In the genomic region with DNA sequence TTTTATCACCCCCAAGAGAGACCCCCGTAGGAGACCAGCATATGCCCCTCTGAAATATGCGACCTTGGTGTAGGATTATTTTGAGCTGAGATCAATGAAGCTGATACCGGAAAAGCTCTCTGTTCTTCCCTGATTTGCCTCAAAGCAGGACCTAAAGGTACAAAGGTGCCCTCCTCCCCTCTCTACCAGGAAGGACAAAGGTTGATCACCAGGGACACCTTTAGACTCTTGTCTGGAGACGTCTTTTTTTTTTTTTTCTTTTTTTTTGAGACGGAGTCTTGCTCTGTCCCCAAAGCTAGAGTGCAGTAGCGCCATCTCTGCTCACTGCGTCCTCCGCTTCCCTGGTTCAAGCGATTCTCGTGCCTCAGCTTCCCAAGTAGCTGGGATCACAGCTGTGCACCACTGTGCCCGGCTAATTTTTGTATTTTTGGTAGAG, we compare ENCODE assay signal across 8 cellular contexts. TPM values are rescaled to one million over a fixed set of nuclear protein-coding genes. Genes with fewer than 3 reads are reported as not detected.
DNase-seq lines count a peak whose midpoint lies in the region; ATAC-seq and TF ChIP-seq lines count a peak whose summit lies in the region.

No MANE protein-coding gene starts in this region.

- 63% methylated on average over 11 of the region's 11 CpGs for WGBS in testis, 2 donors

- no peaks in the 10 kb centered on the region for H3K27me3 Mint-ChIP-seq in activated T-cell treated with anti-CD3 and anti-CD28 coated beads, Interleukin-2, amount 50 U/mL, for 24 hours

- no peak for ATAC-seq in lower lobe of right lung

- H3K36me3 Mint-ChIP-seq in activated T-cell treated with anti-CD3 and anti-CD28 coated beads, Interleukin-2, amount 50 U/mL, for 24 hours (ENCODE audit: low read depth) = no peaks in the 10 kb centered on the region

- TF ChIP-seq CTCF in lower lobe of right lung (IDR thresholded peaks at IDR 0.05) (no peak), testis (IDR thresholded peaks at IDR 0.05) (no peak)

- intact Hi-C loops in lower lobe of right lung (cut with DNase I) (no loop called here), testis (cut with DNase I; ENCODE audit: low total_unique reads) (no loop called here)

- H3K9me3 ChIP-seq in adipocyte (ENCODE audit: control insufficient read depth, low read length) (no peaks in the 10 kb centered on the region), lower lobe of right lung (no peaks in the 10 kb centered on the region), testis (no peaks in the 10 kb centered on the region)

- peak overlapping the region; percentile 91 for H3K27ac Mint-ChIP-seq in activated T-cell treated with anti-CD3 and anti-CD28 coated beads, Interleukin-2, amount 50 U/mL, for 24 hours

- no peak for DNase-seq in activated T-cell treated with anti-CD3 and anti-CD28 coated beads, Interleukin-2, amount 50 U/mL, for 24 hours
- no peak for DNase-seq in activated T-cell treated with anti-CD3 and anti-CD28 coated beads, Interleukin-2, amount 50 U/mL, for 1 hour
- no peak for DNase-seq in adipocyte (ENCODE audit: low read depth)
- no peak for DNase-seq in lower lobe of right lung
- no peak for DNase-seq in testis
- DNase-seq in dedifferentiated amniotic fluid mesenchymal stem cell (ENCODE audit: extremely low spot score) = no peak
- DNase-seq in NCI-H69 (lab: John Stamatoyannopoulos, UW) = no peak
- no peak for DNase-seq in AG20443 (ENCODE audit: low spot score)

- no peaks in the 10 kb centered on the region for H3K9me3 Mint-ChIP-seq in activated T-cell treated with anti-CD3 and anti-CD28 coated beads, Interleukin-2, amount 50 U/mL, for 24 hours

- peak overlapping the region; percentile 93 for H3K9ac ChIP-seq in adipocyte (ENCODE audit: low read length)

- H3K27ac ChIP-seq in lower lobe of right lung (peak overlapping the region; percentile 88), testis (peak overlapping the region in 1 of 2 donors; percentile 93)

- H3K4me3 Mint-ChIP-seq in activated T-cell treated with anti-CD3 and anti-CD28 coated beads, Interleukin-2, amount 50 U/mL, for 24 hours = peak overlapping the region; percentile 78

- no peaks in the 10 kb centered on the region for H3K27me3 ChIP-seq in adipocyte (replicated peaks; ENCODE audit: control insufficient read depth, insufficient read depth, low read length)
- H3K27me3 ChIP-seq in lower lobe of right lung (ENCODE audit: low read depth) = no peaks in the 10 kb centered on the region
- H3K27me3 ChIP-seq in testis = no peaks in the 10 kb centered on the region

- peaks cover 28% of the 10 kb centered on the region for H3K4me1 Mint-ChIP-seq in activated T-cell treated with anti-CD3 and anti-CD28 coated beads, Interleukin-2, amount 50 U/mL, for 24 hours (ENCODE audit: low read depth)

- peaks cover 9% of the 10 kb centered on the region for H3K4me1 ChIP-seq in adipocyte (ENCODE audit: control insufficient read depth, insufficient read depth, low read length)
- peaks cover 25% of the 10 kb centered on the region for H3K4me1 ChIP-seq in lower lobe of right lung
- peaks cover 19% of the 10 kb centered on the region for H3K4me1 ChIP-seq in testis

- H3K4me3 ChIP-seq in adipocyte (ENCODE audit: low read length) (peak overlapping the region; percentile 90), lower lobe of right lung (peak overlapping the region; percentile 64), testis (peak overlapping the region; percentile 70 to 82)

- H3K36me3 ChIP-seq in adipocyte (ENCODE audit: control insufficient read depth, insufficient read depth, low read length, severe bottlenecking) = no peaks in the 10 kb centered on the region
- H3K36me3 ChIP-seq in lower lobe of right lung = no peaks in the 10 kb centered on the region
- H3K36me3 ChIP-seq in testis (ENCODE audit: low read depth, missing control alignments) = no peaks in the 10 kb centered on the region

- no peak for TF ChIP-seq POLR2A in testis (IDR thresholded peaks at IDR 0.05)

RNA-seq across cellular contexts. Expression of gene PEX11G, which starts 0.8 kb away (rescaled TPM):
- total RNA-seq in lower lobe of right lung = 3.8 TPM
- 10 to 100 TPM; 12.3 to 20.9 TPM for total RNA-seq in testis
- 26.0 TPM for polyA plus RNA-seq in testis (ENCODE audit: insufficient read depth, low read depth, low replicate concordance)

RNA-seq across cellular contexts. Expression of gene ZNF358, which starts 26.3 kb away (rescaled TPM):
- 54.9 TPM for total RNA-seq in lower lobe of right lung
- total RNA-seq in testis = 10 to 100 TPM; 28.7 to 35.9 TPM
- polyA plus RNA-seq in testis (ENCODE audit: insufficient read depth, low read depth, low replicate concordance) = 21.0 TPM

RNA-seq across cellular contexts. Expression of gene MCOLN1, which starts 32.8 kb away (rescaled TPM):
- total RNA-seq in lower lobe of right lung (79.0 TPM), testis (10 to 100 TPM; 17.7 to 26.9 TPM)
- polyA plus RNA-seq in testis (ENCODE audit: insufficient read depth, low read depth, low replicate concordance) = 15.2 TPM

RNA-seq across cellular contexts. Expression of gene PNPLA6, which starts 45.9 kb away (rescaled TPM):
- total RNA-seq in lower lobe of right lung (289 TPM), testis (100 to 1,000 TPM; 109 to 143 TPM)
- 153 TPM for polyA plus RNA-seq in testis (ENCODE audit: insufficient read depth, low read depth, low replicate concordance)
